ENCODE assay signal across 9 cellular contexts in the genomic region with DNA sequence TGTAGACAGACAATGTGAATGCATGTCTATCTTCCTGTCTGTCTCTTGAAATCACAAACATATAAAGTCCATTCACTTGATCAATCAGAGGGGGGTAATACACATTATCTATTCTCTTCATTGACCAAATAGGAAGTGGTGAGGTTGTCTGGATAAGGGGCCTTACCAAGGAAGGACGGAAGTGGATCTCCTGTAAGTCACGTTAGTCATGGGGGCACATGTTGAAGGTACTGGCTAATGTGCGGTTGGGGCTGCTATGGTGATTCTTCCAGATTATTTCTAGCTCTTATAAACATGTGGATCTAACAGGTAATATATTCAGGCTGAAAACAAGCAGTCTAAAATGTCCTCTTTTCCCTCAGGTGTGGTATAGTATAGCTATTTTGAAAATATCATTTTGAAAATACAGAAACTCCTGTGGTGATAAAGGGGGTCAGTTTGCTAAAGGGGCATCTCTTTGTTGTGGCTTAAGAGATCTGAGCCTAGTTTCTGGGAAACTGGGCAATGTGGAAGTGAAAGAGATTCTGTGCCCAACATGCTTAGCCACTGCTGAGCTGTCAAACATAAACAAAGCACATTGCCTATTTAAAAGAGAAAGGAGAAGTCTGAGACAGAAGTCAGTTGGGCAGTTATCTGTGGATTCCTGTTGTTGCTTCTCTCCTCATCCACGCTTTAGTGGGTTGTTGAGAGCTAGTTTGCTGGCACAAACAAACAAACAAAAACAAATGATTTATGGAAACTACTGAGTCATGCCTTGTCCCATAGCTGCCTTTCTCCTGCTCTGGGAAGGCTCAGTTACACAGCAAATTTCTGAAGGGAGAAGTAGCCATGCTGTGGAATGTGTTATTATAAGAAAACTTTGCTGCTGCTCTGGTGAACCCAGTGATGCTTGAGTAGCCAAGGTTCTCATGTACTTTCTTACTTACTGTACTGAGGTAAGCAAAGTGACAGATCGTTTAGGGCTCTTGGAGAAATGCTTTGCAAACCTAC.
DNase-seq lines count a peak whose midpoint lies in the region; ATAC-seq lines count a peak whose summit lies in the region.
"Had no signal": no experiment of that assay in that cellular context is flagged by ENCODE, and none has a peak within 500 bp of the region (broad histone marks: within the 10 kb centered on the region; RNA-seq: fewer than 3 reads in every experiment).

No MANE protein-coding gene starts in this region.

- H3K27ac Mint-ChIP-seq in stimulated activated effector memory CD8-positive, alpha-beta T cell treated with anti-CD3 and anti-CD28 coated beads, Interleukin-12 subunit alpha, Interleukin-12 subunit beta, amount 100 ng/mL, for 72 hours = no peak overlapping the region

- H3K4me3 Mint-ChIP-seq in stimulated activated effector memory CD8-positive, alpha-beta T cell treated with anti-CD3 and anti-CD28 coated beads, Interleukin-12 subunit alpha, Interleukin-12 subunit beta, amount 100 ng/mL, for 72 hours = no peak overlapping the region

- intact Hi-C loops in left colon (cut with DNase I, micrococcal nuclease) = no loop called here

- H3K36me3 Mint-ChIP-seq in stimulated activated effector memory CD8-positive, alpha-beta T cell treated with anti-CD3 and anti-CD28 coated beads, Interleukin-12 subunit alpha, Interleukin-12 subunit beta, amount 100 ng/mL, for 72 hours = no peaks in the 10 kb centered on the region

- no peaks in the 10 kb centered on the region for H3K4me1 Mint-ChIP-seq in stimulated activated effector memory CD8-positive, alpha-beta T cell treated with anti-CD3 and anti-CD28 coated beads, Interleukin-12 subunit alpha, Interleukin-12 subunit beta, amount 100 ng/mL, for 72 hours

- peaks cover 12% of the 10 kb centered on the region for H3K9me3 Mint-ChIP-seq in stimulated activated effector memory CD8-positive, alpha-beta T cell treated with anti-CD3 and anti-CD28 coated beads, Interleukin-12 subunit alpha, Interleukin-12 subunit beta, amount 100 ng/mL, for 72 hours

- ATAC-seq in GM19468 (IDR thresholded peaks at IDR 0.05; ENCODE audit: extremely low read depth, unreplicated experiment) (peak; percentile 86), HG03439 (IDR thresholded peaks at IDR 0.05; ENCODE audit: unreplicated experiment) (peak; percentile 95), left colon (no peak)
- peak; percentile 50 for ATAC-seq in stimulated activated effector memory CD8-positive, alpha-beta T cell treated with anti-CD3 and anti-CD28 coated beads, Interleukin-12 subunit alpha, Interleukin-12 subunit beta, amount 100 ng/mL, for 72 hours
- ATAC-seq: body of pancreas had no signal

- DNase-seq in CMK (ENCODE audit: low read depth) (peak; percentile 82), amniotic epithelial cell (ENCODE audit: low read depth) (peak; percentile 38), left colon (no peak), NCI-H2029 treated with DMSO at 0.1 percent for 48 hours (lab: John Stamatoyannopoulos, UW) (no peak)
- DNase-seq in stimulated activated effector memory CD8-positive, alpha-beta T cell treated with anti-CD3 and anti-CD28 coated beads, Interleukin-12 subunit alpha, Interleukin-12 subunit beta, amount 100 ng/mL, for 72 hours (ENCODE audit: low spot score in 2 of 2) = no peak
- DNase-seq in effector CD8-positive, alpha-beta T cell (lab: John Stamatoyannopoulos, UW) = no peak

Comparison
In these comparisons a context has a peak if more than half of its experiments do, and no peak if none do; other contexts are left out.
1. DNase-seq: peak in CMK (single experiment) and amniotic epithelial cell (single experiment); none in stimulated activated effector memory CD8-positive, alpha-beta T cell treated with anti-CD3 and anti-CD28 coated beads, Interleukin-12 subunit alpha, Interleukin-12 subunit beta, amount 100 ng/mL, for 72 hours (0 of 2), left colon (0 of 2), effector CD8-positive, alpha-beta T cell (single experiment) and NCI-H2029 treated with DMSO at 0.1 percent for 48 hours (single experiment).